ENCODE assay signal across 26 cellular contexts in the genomic region with DNA sequence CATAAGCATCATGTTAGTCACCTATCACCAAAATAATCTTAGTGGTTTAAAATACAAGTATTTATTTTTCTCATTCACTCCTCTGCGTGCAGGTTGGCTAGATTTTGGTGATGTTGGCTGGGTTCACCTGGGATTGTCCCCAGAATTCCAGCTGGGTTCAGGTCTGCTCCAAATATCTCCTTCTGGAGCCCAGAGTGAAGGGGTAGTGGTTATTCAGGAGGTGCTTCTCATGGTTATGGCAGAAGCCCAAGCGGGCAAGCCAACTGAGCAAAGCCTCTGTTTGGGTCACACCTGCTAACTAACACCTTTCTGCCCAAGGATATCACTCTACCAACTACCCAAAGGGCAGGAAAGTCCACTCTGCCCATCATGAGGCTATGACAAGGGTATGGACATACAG.
"Had no signal": no experiment of that assay in that cellular context is flagged by ENCODE, and none has a peak within 500 bp of the region (broad histone marks: within the 10 kb centered on the region; RNA-seq: fewer than 3 reads in every experiment).

No MANE protein-coding gene starts in this region.

- H3K9me3 ChIP-seq: adrenal gland had no signal

- H3K36me3 ChIP-seq: adrenal gland, cardiac muscle cell had no signal

- H3K27me3 ChIP-seq: adrenal gland had no signal

- H3K27ac ChIP-seq: adrenal gland, cardiac muscle cell, VCaP had no signal

- DNase-seq: activated B cell treated with CpG ODN at 0.5 μM for 24 hours; activated CD4-positive, alpha-beta memory T cell treated with anti-CD3 and anti-CD28 coated beads for 36 hours; activated CD4-positive, alpha-beta T cell treated with anti-CD3 and anti-CD28 coated beads for 4 hours; activated CD4-positive, alpha-beta T cell treated with anti-CD3 and anti-CD28 coated beads, Interleukin-2, amount 10 ng/mL, durations not matched to agents 24 days and 14 days; activated CD4-positive, alpha-beta T cell treated with anti-CD3 and anti-CD28 coated beads, Interleukin-2, amount 50 U/mL, for 1 hour; activated CD4-positive, alpha-beta T cell treated with anti-CD3 and anti-CD28 coated beads, Interleukin-2, amount 50 U/mL, for 4 hours; activated CD4-positive, CD25-positive, alpha-beta regulatory T cell treated with anti-CD3 and anti-CD28 coated beads, Interleukin-2, amount 50 U/mL, for 72 hours; activated CD8-positive, alpha-beta memory T cell treated with anti-CD3 and anti-CD28 coated beads, Interleukin-2, amount 50 U/mL, for 4 hours; activated CD8-positive, alpha-beta T cell treated with anti-CD3 and anti-CD28 coated beads for 36 hours; activated effector memory CD4-positive, alpha-beta T cell treated with anti-CD3 and anti-CD28 coated beads, Interleukin-2, amount 50 U/mL, for 16 hours; activated gamma-delta T cell treated with Interleukin-2 at 50 U/mL for 16 hours; activated naive CD4-positive, alpha-beta T cell; activated naive CD4-positive, alpha-beta T cell treated with anti-CD3 and anti-CD28 coated beads, Interleukin-2, amount 50 U/mL, for 16 hours; activated naive CD8-positive, alpha-beta T cell treated with anti-CD3 and anti-CD28 coated beads for 36 hours; activated T-cell treated with anti-CD3 and anti-CD28 coated beads for 4 hours; activated T-cell treated with anti-CD3 and anti-CD28 coated beads, Interleukin-2, amount 50 U/mL, for 1 hour; activated T-cell treated with anti-CD3 and anti-CD28 coated beads, Interleukin-2, amount 50 U/mL, for 4 hours; activated T-cell treated with anti-CD3 and anti-CD28 coated beads, Interleukin-2, amount 50 U/mL, for 72 hours; adrenal gland; amniotic stem cell; aorta; T-helper 1 cell; T-helper 2 cell; T-helper 9 cell had no signal

- H3K4me3 ChIP-seq: adrenal gland, cardiac muscle cell had no signal
